In the genomic region with DNA sequence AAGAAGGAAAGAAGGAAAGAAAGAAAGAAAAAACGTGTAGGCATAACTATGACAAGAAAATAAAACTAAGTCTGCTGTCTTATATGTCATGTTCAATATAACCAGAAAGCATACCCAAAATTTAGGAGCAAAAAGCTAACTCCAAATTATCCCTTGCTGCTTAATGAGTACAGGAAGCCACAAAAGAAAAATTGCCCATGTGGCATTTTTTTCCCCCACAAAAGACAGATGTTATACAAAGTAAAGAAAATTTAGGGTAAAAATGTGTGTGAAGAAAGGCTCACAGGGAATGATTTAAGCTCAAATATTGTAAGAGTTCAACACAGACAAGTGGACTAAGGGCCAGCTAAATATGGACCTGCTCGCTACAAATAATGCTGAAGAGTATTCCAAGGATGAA, we compare ENCODE assay signal across 30 cellular contexts.
"Had no signal": no experiment of that assay in that cellular context is flagged by ENCODE, and none has a peak within 500 bp of the region (broad histone marks: within the 10 kb centered on the region; RNA-seq: fewer than 3 reads in every experiment).

No MANE protein-coding gene starts in this region.

- H3K27me3 ChIP-seq: adrenal gland, body of pancreas, colonic mucosa, esophagus squamous epithelium, gastroesophageal sphincter, heart right ventricle had no signal

- DNase-seq: activated CD4-positive, alpha-beta memory T cell treated with anti-CD3 and anti-CD28 coated beads, Interleukin-2, amount 10 ng/mL, durations not matched to agents 7 days and 5 days; activated CD4-positive, alpha-beta T cell treated with anti-CD3 and anti-CD28 coated beads for 4 hours; activated CD4-positive, alpha-beta T cell treated with anti-CD3 and anti-CD28 coated beads, Interleukin-2, amount 10 ng/mL, durations not matched to agents 7 days and 5 days; activated CD4-positive, alpha-beta T cell treated with anti-CD3 and anti-CD28 coated beads, Interleukin-2, amount 50 U/mL, for 4 hours; activated CD4-positive, CD25-positive, alpha-beta regulatory T cell; activated CD4-positive, CD25-positive, alpha-beta regulatory T cell treated with anti-CD3 and anti-CD28 coated beads, Interleukin-2, amount 50 U/mL, for 72 hours; activated CD8-positive, alpha-beta memory T cell treated with anti-CD3 and anti-CD28 coated beads, Interleukin-2, amount 50 U/mL, for 48 hours; activated gamma-delta T cell; activated naive CD4-positive, alpha-beta T cell treated with Interleukin-2 at 50 U/mL for 16 hours; activated naive CD8-positive, alpha-beta T cell treated with anti-CD3 and anti-CD28 coated beads for 36 hours; activated naive CD8-positive, alpha-beta T cell treated with anti-CD3 and anti-CD28 coated beads, Interleukin-2, amount 50 U/mL, for 24 hours; activated T-cell treated with anti-CD3 and anti-CD28 coated beads for 4 hours; activated T-cell treated with anti-CD3 and anti-CD28 coated beads, Interleukin-2, amount 50 U/mL, for 24 hours; activated T-cell treated with anti-CD3 and anti-CD28 coated beads, Interleukin-2, amount 50 U/mL, for 72 hours; adrenal gland; amygdala; aorta; body of pancreas; caudate nucleus; cerebellar nuclear complex; colonic mucosa; effector CD8-positive, alpha-beta T cell; esophagus squamous epithelium; heart right ventricle; T-cell; T1000 had no signal

- H3K4me3 ChIP-seq: adrenal gland, body of pancreas, colonic mucosa, esophagus squamous epithelium, gastroesophageal sphincter, heart right ventricle had no signal

- FAIRE-seq: endometrium, endothelial cell of umbilical vein had no signal

- H3K27ac ChIP-seq: adrenal gland, body of pancreas, colonic mucosa, epithelial cell of prostate, esophagus squamous epithelium, gastroesophageal sphincter, heart right ventricle had no signal

- ATAC-seq: activated naive CD8-positive, alpha-beta T cell treated with anti-CD3 and anti-CD28 coated beads, Interleukin-2, amount 50 U/mL, for 24 hours; activated T-cell treated with anti-CD3 and anti-CD28 coated beads, Interleukin-2, amount 50 U/mL, for 72 hours; body of pancreas; gastroesophageal sphincter; heart right ventricle; T-cell had no signal

- H3K9me3 ChIP-seq: adrenal gland, body of pancreas, colonic mucosa, esophagus squamous epithelium, gastroesophageal sphincter, heart right ventricle had no signal

- H3K4me1 ChIP-seq: body of pancreas, colonic mucosa had no signal

- H3K36me3 ChIP-seq: adrenal gland, colonic mucosa, esophagus squamous epithelium, gastroesophageal sphincter, heart right ventricle had no signal
